8 cellular contexts compared by ENCODE assay signal in the genomic region with DNA sequence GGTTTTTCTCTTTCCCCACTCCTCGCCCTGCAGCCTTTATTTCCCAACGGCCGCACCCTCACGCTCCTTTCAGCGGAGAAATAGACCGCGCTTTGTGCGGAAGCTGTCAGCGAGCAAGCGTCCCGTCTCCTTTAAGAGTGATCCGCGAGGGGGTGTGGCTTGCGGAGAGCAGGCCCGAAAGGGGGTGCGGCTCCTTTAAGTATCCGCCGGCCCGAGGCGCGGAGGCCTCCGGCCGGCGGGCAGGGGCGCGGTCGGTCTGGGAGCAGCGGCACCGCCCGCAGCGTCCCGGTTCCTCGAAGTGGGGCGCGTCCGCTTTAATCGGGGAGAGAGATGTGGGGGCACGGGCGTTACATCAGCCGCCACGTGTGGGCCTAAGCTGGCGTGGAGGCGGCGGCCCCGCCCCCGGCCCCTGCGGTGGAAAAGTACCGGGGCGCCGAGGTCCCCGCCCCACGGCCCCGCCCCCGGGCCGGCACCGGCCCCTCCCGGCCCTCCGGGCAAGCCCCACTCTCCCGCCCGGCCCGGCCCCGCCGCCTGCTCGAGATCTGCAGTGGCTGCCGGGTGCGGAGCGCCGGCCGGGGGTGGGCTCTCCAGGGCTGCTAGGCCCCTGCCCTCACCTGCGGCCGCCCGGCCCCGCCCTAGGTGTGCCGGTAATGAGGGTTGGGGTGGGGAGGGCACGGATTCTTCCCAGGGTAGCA. TPM values are rescaled to one million over a fixed set of nuclear protein-coding genes. Genes with fewer than 3 reads are reported as not detected.
DNase-seq lines count a peak whose midpoint lies in the region; ATAC-seq lines count a peak whose summit lies in the region.

No MANE protein-coding gene starts in this region.

- H3K9me3 ChIP-seq in HUES6 (ENCODE audit: control insufficient read depth, insufficient read depth, low read depth, low read length): no peaks in the 10 kb centered on the region
- H3K9me3 ChIP-seq in muscle layer of duodenum (ENCODE audit: control insufficient read depth in 1 of 2, low read length in 2 of 2): no peaks in the 10 kb centered on the region

- H3K27me3 ChIP-seq in HUES6 (ENCODE audit: control insufficient read depth, insufficient read depth, low read length): peaks cover 4% of the 10 kb centered on the region; the same call in 1 of the 2 replicates
- no peaks in the 10 kb centered on the region for H3K27me3 ChIP-seq in muscle layer of duodenum (ENCODE audit: low read depth, low read length)

- peak overlapping the region; percentile 75 for H3K4me3 ChIP-seq in HUES6 (ENCODE audit: low read depth, low read length)
- peak overlapping the region; percentile 87 to 91 for H3K4me3 ChIP-seq in muscle layer of duodenum (ENCODE audit: low read depth in 1 of 2, low read length in 2 of 2)

- no peaks in the 10 kb centered on the region for H3K36me3 ChIP-seq in HUES6 (ENCODE audit: control insufficient read depth, insufficient read depth, low read length)
- H3K36me3 ChIP-seq in muscle layer of duodenum (ENCODE audit: control insufficient read depth in 1 of 2, insufficient read depth in 2 of 2, low read length in 2 of 2): no peaks in the 10 kb centered on the region

- ATAC-seq in GM21447 (IDR thresholded peaks at IDR 0.05; ENCODE audit: unreplicated experiment) (peak; percentile 83), esophagus mucosa (peak; percentile 77)

- peak overlapping the region; percentile 90 for H3K9ac ChIP-seq in HUES6 (ENCODE audit: low read length)

- peak overlapping the region; percentile 87; the same call in 1 of the 2 replicates for H3K27ac ChIP-seq in HUES6 (ENCODE audit: low read depth, low read length)
- H3K27ac ChIP-seq in muscle layer of duodenum (ENCODE audit: low read length): peak overlapping the region; percentile 49

- peaks cover 40% of the 10 kb centered on the region for H3K4me1 ChIP-seq in HUES6 (ENCODE audit: control insufficient read depth, insufficient read depth, low read length)
- peaks cover 5 to 27% of the 10 kb centered on the region in 2 donors for H3K4me1 ChIP-seq in muscle layer of duodenum (ENCODE audit: control insufficient read depth in 1 of 2, insufficient read depth in 2 of 2, low read length in 2 of 2)

- DNase-seq in DMS 273 treated with DMSO at 0.1 percent for 48 hours (lab: John Stamatoyannopoulos, UW) (peak; percentile 71), OCI-M2 (lab: John Stamatoyannopoulos, UW; ENCODE audit: unreplicated experiment) (peak; percentile 31), activated T-cell treated with anti-CD3 and anti-CD28 coated beads for 48 hours (ENCODE audit: low read depth) (peak; percentile 87)
- DNase-seq in stimulated activated CD8-positive, alpha-beta memory T cell treated with anti-CD3 and anti-CD28 coated beads, Interleukin-7, amount 100 ng/mL, for 1 hour (ENCODE audit: low read depth in 2 of 2): peak; percentile 60 to 69

RNA-seq across cellular contexts. Expression of gene SLC6A9, which starts 1.2 kb away (rescaled TPM):
- 46.7 TPM for total RNA-seq in esophagus mucosa

RNA-seq across cellular contexts. Expression of gene CCDC24, which starts 38.7 kb away (rescaled TPM):
- total RNA-seq in esophagus mucosa: 4.0 TPM

RNA-seq across cellular contexts. Expression of gene B4GALT2, which starts 51.0 kb away (rescaled TPM):
- total RNA-seq in esophagus mucosa: 40.1 TPM

RNA-seq across cellular contexts. Expression of gene ATP6V0B, which starts 55.3 kb away (rescaled TPM):
- 95.7 TPM for total RNA-seq in esophagus mucosa

Comparison
In these comparisons a context has a peak if more than half of its experiments do, and no peak if none do; other contexts are left out.
1. Peak in every context shown above with its lines: DNase-seq, ATAC-seq, H3K4me3 ChIP-seq and H3K27ac ChIP-seq.
2. DNase-seq: peak in every context shown above with its lines; median percentile 87 in activated T-cell treated with anti-CD3 and anti-CD28 coated beads for 48 hours; 71 in DMS 273 treated with DMSO at 0.1 percent for 48 hours; 64 in stimulated activated CD8-positive, alpha-beta memory T cell treated with anti-CD3 and anti-CD28 coated beads, Interleukin-7, amount 100 ng/mL, for 1 hour; 31 in OCI-M2.